ENCODE assay signal across 9 cellular contexts in genomic region chr6:16669227-16669626, GRCh38.
DNase-seq lines count a peak whose midpoint lies in the region; TF ChIP-seq lines count a peak whose summit lies in the region.
"Had no signal": no experiment of that assay in that cellular context is flagged by ENCODE, and none has a peak within 500 bp of the region (broad histone marks: within the 10 kb centered on the region; RNA-seq: fewer than 3 reads in every experiment).

No MANE protein-coding gene starts in this region.

- H3K36me3 Mint-ChIP-seq in nephron progenitor cell (ENCODE audit: low read depth), result no peaks in the 10 kb centered on the region
- H3K36me3 Mint-ChIP-seq: naive B cell had no signal

- WGBS in transverse colon (ENCODE audit: low coverage in 1 of 2), 2 donors, result 61 to 62% methylated on average over 3 of the region's 3 CpGs

- H3K27me3 Mint-ChIP-seq in nephron progenitor cell (ENCODE audit: low read depth, poor library complexity), result no peaks in the 10 kb centered on the region
- H3K27me3 Mint-ChIP-seq: naive B cell had no signal

- H3K4me3 ChIP-seq in transverse colon, result no peak overlapping the region

- TF ChIP-seq EP300 in transverse colon (IDR thresholded peaks at IDR 0.05; ENCODE audit: low read depth), result no peak

- no peaks in the 10 kb centered on the region for H3K36me3 ChIP-seq in transverse colon

- H3K27ac Mint-ChIP-seq in nephron progenitor cell, result no peak overlapping the region

- no peak for TF ChIP-seq CTCF in transverse colon (IDR thresholded peaks at IDR 0.05)
- TF ChIP-seq CTCF in nephron progenitor cell (IDR thresholded peaks at IDR 0.05), result no peak

- in situ Hi-C loops in transverse colon (cut with MboI; ENCODE audit: low pct_ligation_motif_present in 1 of 4, low pct_unique_long_range_greater_than_20kb in 1 of 4, low sequenced_read_pairs in 3 of 4), result no loop called here

- intact Hi-C loops in transverse colon (cut with DNase I; ENCODE audit: low total_unique reads), result no loop called here

- H3K4me1 ChIP-seq in transverse colon, result peaks cover 8 to 32% (median 15%) of the 10 kb centered on the region in 4 donors

- no peaks in the 10 kb centered on the region for H3K27me3 ChIP-seq in transverse colon

- peaks cover 15% of the 10 kb centered on the region for H3K4me1 Mint-ChIP-seq in nephron progenitor cell

- H3K9me3 ChIP-seq in transverse colon, result no peaks in the 10 kb centered on the region

- H3K9me3 Mint-ChIP-seq in nephron progenitor cell, result no peaks in the 10 kb centered on the region
- H3K9me3 Mint-ChIP-seq: naive B cell had no signal

- H3K4me3 Mint-ChIP-seq in nephron progenitor cell, result no peak overlapping the region

- H3K27ac ChIP-seq in transverse colon, result peak overlapping the region in 2 of 4 donors; percentile 18 to 20

- no peak for TF ChIP-seq POLR2A in transverse colon (IDR thresholded peaks at IDR 0.05)

- peak; percentile 82 for DNase-seq in activated naive CD4-positive, alpha-beta T cell treated with Interleukin-2 at 50 U/mL for 16 hours
- DNase-seq in activated naive CD4-positive, alpha-beta T cell (lab: John Stamatoyannopoulos, UW), result no peak
- peak; percentile 29 for DNase-seq in activated CD8-positive, alpha-beta memory T cell treated with anti-CD3 and anti-CD28 coated beads, Interleukin-2, amount 50 U/mL, for 1 hour (ENCODE audit: extremely low read depth)
- peak; percentile 89 for DNase-seq in iris pigment epithelial cell (ENCODE audit: low read depth)
- peak; percentile 46 for DNase-seq in transverse colon
- no peak for DNase-seq in retina
- no peak for DNase-seq in nephron progenitor cell
- no peak for DNase-seq in midbrain (lab: John Stamatoyannopoulos, UW)
- DNase-seq: naive B cell had no signal

Comparison
In these comparisons a context has a peak if more than half of its experiments do, and no peak if none do; other contexts are left out.
1. DNase-seq: peak in activated naive CD4-positive, alpha-beta T cell treated with Interleukin-2 at 50 U/mL for 16 hours (single experiment), activated CD8-positive, alpha-beta memory T cell treated with anti-CD3 and anti-CD28 coated beads, Interleukin-2, amount 50 U/mL, for 1 hour (single experiment), iris pigment epithelial cell (single experiment) and transverse colon (single experiment); none in activated naive CD4-positive, alpha-beta T cell (0 of 4), retina (single experiment), nephron progenitor cell (single experiment) and midbrain (single experiment).